In the genomic region with DNA sequence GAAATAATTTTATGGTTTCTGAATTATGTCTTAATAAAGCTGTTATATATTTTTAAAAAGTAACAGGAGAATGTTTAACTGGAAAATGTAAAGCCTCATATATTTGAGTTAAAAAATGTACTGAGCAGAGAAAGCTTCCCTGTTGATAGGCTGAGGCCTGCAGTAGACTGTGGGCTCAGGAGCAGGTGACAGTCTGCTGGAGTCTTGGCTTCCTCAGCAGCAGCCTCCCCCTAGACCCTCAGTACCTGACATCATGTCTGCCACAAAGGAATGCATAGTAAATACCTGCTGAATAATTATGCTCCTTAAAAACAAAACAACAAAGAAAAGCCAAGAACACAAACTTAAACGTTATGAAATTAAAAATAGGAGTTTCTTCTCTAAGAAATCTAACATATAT, we compare ENCODE assay signal across 22 cellular contexts.
DNase-seq lines count a peak whose midpoint lies in the region; ATAC-seq, FAIRE-seq and TF ChIP-seq lines count a peak whose summit lies in the region.
"Had no signal": no experiment of that assay in that cellular context is flagged by ENCODE, and none has a peak within 500 bp of the region (broad histone marks: within the 10 kb centered on the region; RNA-seq: fewer than 3 reads in every experiment).

No MANE protein-coding gene starts in this region.

- H4K20me1 ChIP-seq in GM23338 (replicated peaks; ENCODE audit: insufficient read depth) = no peaks in the 10 kb centered on the region
- H4K20me1 ChIP-seq: BLaER1 treated with 17β-estradiol and CSF1 and Interleukin-3, amounts not matched to agents 10 nM and 100 nM had no signal

- H3F3A ChIP-seq in GM23338 (replicated peaks; ENCODE audit: low read depth) = no peaks in the 10 kb centered on the region

- DNase-seq in GM23338 (ENCODE audit: low spot score) = peak; percentile 30
- no peak for DNase-seq in WTC11 (ENCODE audit: low spot score)
- DNase-seq in memory B cell (ENCODE audit: low spot score in 2 of 2) = no peak
- DNase-seq in small intestine = no peak
- DNase-seq: AML-193; Caco-2; Calu3; CD4-positive, alpha-beta T cell; CD8-positive, alpha-beta T cell; DMS79 treated with DMSO at 0.1 percent for 48 hours; GF-D8 had no signal

- POLR2A ChIA-PET in WTC11 (lab: Charles Lee) = no interaction called here

- ATAC-seq in GM23338 = peak; percentile 78
- ATAC-seq in WTC11 = peak; percentile 73
- no peak for ATAC-seq in memory B cell (ENCODE audit: low read depth)
- ATAC-seq in GM18907 (IDR thresholded peaks at IDR 0.05; ENCODE audit: unreplicated experiment) = no peak
- ATAC-seq in GM18873 (IDR thresholded peaks at IDR 0.05; ENCODE audit: low FRiP score, unreplicated experiment) = no peak
- ATAC-seq: A549; CD8-positive, alpha-beta T cell had no signal

- H3K4me2 ChIP-seq in GM23338 = no peak overlapping the region
- H3K4me2 ChIP-seq: A549; BLaER1 treated with 17β-estradiol and CSF1 and Interleukin-3, amounts not matched to agents 10 nM and 100 nM had no signal

- H3K27ac ChIP-seq in GM23338 (ENCODE audit: low read depth) (no peak overlapping the region), small intestine (ENCODE audit: low read depth in 1 of 2, low read length in 1 of 2) (no peak overlapping the region)
- H3K27ac ChIP-seq: 22Rv1; A549; BLaER1 treated with 17β-estradiol and CSF1 and Interleukin-3, amounts not matched to agents 10 nM and 100 nM; C4-2B had no signal

- H3K4me3 Mint-ChIP-seq in GM23338 = no peak overlapping the region
- H3K4me3 Mint-ChIP-seq in WTC11 = no peak overlapping the region
- H3K4me3 Mint-ChIP-seq in memory B cell = no peak overlapping the region
- H3K4me3 Mint-ChIP-seq: B cell; CD4-positive, alpha-beta T cell; CD8-positive, alpha-beta T cell had no signal

- H3K4me1 Mint-ChIP-seq in GM23338 = peaks cover 28% of the 10 kb centered on the region
- H3K4me1 Mint-ChIP-seq in WTC11 = peaks cover 26% of the 10 kb centered on the region
- H3K4me1 Mint-ChIP-seq in memory B cell = peaks cover 17% of the 10 kb centered on the region

- CTCF ChIA-PET in WTC11 (lab: Charles Lee) = no interaction called here

- TF ChIP-seq CTCF in GM23338 (conservative IDR thresholded peaks at IDR 0.05; ENCODE audit: low read depth in 2 of 2) (no peak), WTC11 (IDR thresholded peaks at IDR 0.05) (no peak)

- no peaks in the 10 kb centered on the region for H3K36me3 Mint-ChIP-seq in GM23338 (ENCODE audit: low read depth)
- H3K36me3 Mint-ChIP-seq in WTC11 = no peaks in the 10 kb centered on the region
- H3K36me3 Mint-ChIP-seq in memory B cell = peaks cover 4% of the 10 kb centered on the region

- H3K27me3 Mint-ChIP-seq in GM23338 (ENCODE audit: insufficient read depth, low read depth, poor library complexity) = no peaks in the 10 kb centered on the region
- H3K27me3 Mint-ChIP-seq in WTC11 (ENCODE audit: low read depth) = no peaks in the 10 kb centered on the region
- no peaks in the 10 kb centered on the region for H3K27me3 Mint-ChIP-seq in memory B cell
- H3K27me3 Mint-ChIP-seq: B cell; CD4-positive, alpha-beta T cell had no signal

- no peaks in the 10 kb centered on the region for H3K27me3 ChIP-seq in GM23338 (ENCODE audit: insufficient read depth)
- H3K27me3 ChIP-seq in small intestine (ENCODE audit: control insufficient read depth in 2 of 2, insufficient read depth in 2 of 2, low read length in 2 of 2) = no peaks in the 10 kb centered on the region
- H3K27me3 ChIP-seq: BLaER1 treated with 17β-estradiol and CSF1 and Interleukin-3, amounts not matched to agents 10 nM and 100 nM had no signal

- H3K9me3 Mint-ChIP-seq in GM23338 (no peaks in the 10 kb centered on the region), WTC11 (no peaks in the 10 kb centered on the region), memory B cell (no peaks in the 10 kb centered on the region)
- H3K9me3 Mint-ChIP-seq: CD4-positive, alpha-beta T cell; CD8-positive, alpha-beta T cell had no signal

- H2AFZ ChIP-seq in GM23338 = no peak overlapping the region

- 54 to 73% (median 66%) methylated on average over 1 of the region's 1 CpG for WGBS in small intestine, 3 donors

- H3K4me3 ChIP-seq in GM23338 (no peak overlapping the region), small intestine (ENCODE audit: low read depth in 1 of 2, low read length in 2 of 2) (no peak overlapping the region)
- H3K4me3 ChIP-seq: A549; BLaER1 treated with 17β-estradiol and CSF1 and Interleukin-3, amounts not matched to agents 10 nM and 100 nM had no signal

- no peaks in the 10 kb centered on the region for H3K79me2 ChIP-seq in GM23338 (replicated peaks; ENCODE audit: insufficient read depth)

- H3K27ac Mint-ChIP-seq in GM23338 = no peak overlapping the region; the same call in 1 of the 2 replicates
- H3K27ac Mint-ChIP-seq in WTC11 = no peak overlapping the region
- peak overlapping the region; percentile 26 for H3K27ac Mint-ChIP-seq in memory B cell
- H3K27ac Mint-ChIP-seq: B cell; CD4-positive, alpha-beta T cell; CD8-positive, alpha-beta T cell had no signal

- no peaks in the 10 kb centered on the region for H3K9me2 ChIP-seq in GM23338 (ENCODE audit: insufficient read depth)

- H3K36me3 ChIP-seq in GM23338 (ENCODE audit: insufficient read depth) (no peaks in the 10 kb centered on the region), small intestine (ENCODE audit: control insufficient read depth in 2 of 2, insufficient read depth in 2 of 2, low read length in 2 of 2) (no peaks in the 10 kb centered on the region)
- H3K36me3 ChIP-seq: BLaER1 treated with 17β-estradiol and CSF1 and Interleukin-3, amounts not matched to agents 10 nM and 100 nM had no signal

- peaks cover 16% of the 10 kb centered on the region for H3K4me1 ChIP-seq in GM23338 (ENCODE audit: insufficient read depth)
- no peaks in the 10 kb centered on the region for H3K4me1 ChIP-seq in small intestine (ENCODE audit: control insufficient read depth in 2 of 2, insufficient read depth in 1 of 2, low read depth in 1 of 2, low read length in 1 of 2)
- H3K4me1 ChIP-seq: A549 had no signal

- no peaks in the 10 kb centered on the region for H3K9me3 ChIP-seq in small intestine (ENCODE audit: control insufficient read depth, low read depth)
- H3K9me3 ChIP-seq: A549; BLaER1 treated with 17β-estradiol and CSF1 and Interleukin-3, amounts not matched to agents 10 nM and 100 nM; Caco-2 had no signal

- FAIRE-seq in small intestine (lab: Jason Lieb, UNC) = no peak
- FAIRE-seq: A549, D721Med, G401.6, GM12891, GM19239 had no signal

TF ChIP-seq in GM23338, 12 proteins besides CTCF, POLR2A, EP300 and RAD21 (continues in another document):
- TF ChIP-seq CREB1 (CRISPR knock-in tag; IDR thresholded peaks at IDR 0.05; ENCODE audit: low read depth) = no peak
- TF ChIP-seq STAT1 (IDR thresholded peaks at IDR 0.05; ENCODE audit: unreplicated experiment) = no peak
- TF ChIP-seq JUNB (IDR thresholded peaks at IDR 0.05; ENCODE audit: unreplicated experiment) = no peak
- no peak for TF ChIP-seq ZNF114 (CRISPR knock-in tag; IDR thresholded peaks at IDR 0.05)

TF ChIP-seq in WTC11, 78 proteins besides CTCF, POLR2A, EP300 and RAD21 (continues in another document):
- TF ChIP-seq ELF4 (CRISPR knock-in tag; IDR thresholded peaks at IDR 0.05; ENCODE audit: low read depth) = no peak
- TF ChIP-seq CREB1 (CRISPR knock-in tag; IDR thresholded peaks at IDR 0.05) = no peak
- TF ChIP-seq ZNF416 (CRISPR knock-in tag; IDR thresholded peaks at IDR 0.05) = no peak
- TF ChIP-seq, protein P1, sequence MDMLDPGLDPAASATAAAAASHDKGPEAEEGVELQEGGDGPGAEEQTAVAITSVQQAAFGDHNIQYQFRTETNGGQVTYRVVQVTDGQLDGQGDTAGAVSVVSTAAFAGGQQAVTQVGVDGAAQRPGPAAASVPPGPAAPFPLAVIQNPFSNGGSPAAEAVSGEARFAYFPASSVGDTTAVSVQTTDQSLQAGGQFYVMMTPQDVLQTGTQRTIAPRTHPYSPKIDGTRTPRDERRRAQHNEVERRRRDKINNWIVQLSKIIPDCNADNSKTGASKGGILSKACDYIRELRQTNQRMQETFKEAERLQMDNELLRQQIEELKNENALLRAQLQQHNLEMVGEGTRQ (CRISPR knock-in tag; IDR thresholded peaks at IDR 0.05) = no peak
- TF ChIP-seq ESRRA (CRISPR knock-in tag; IDR thresholded peaks at IDR 0.05; ENCODE audit: borderline replicate concordance) = no peak
- TF ChIP-seq, protein P2, sequence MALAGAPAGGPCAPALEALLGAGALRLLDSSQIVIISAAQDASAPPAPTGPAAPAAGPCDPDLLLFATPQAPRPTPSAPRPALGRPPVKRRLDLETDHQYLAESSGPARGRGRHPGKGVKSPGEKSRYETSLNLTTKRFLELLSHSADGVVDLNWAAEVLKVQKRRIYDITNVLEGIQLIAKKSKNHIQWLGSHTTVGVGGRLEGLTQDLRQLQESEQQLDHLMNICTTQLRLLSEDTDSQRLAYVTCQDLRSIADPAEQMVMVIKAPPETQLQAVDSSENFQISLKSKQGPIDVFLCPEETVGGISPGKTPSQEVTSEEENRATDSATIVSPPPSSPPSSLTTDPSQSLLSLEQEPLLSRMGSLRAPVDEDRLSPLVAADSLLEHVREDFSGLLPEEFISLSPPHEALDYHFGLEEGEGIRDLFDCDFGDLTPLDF (CRISPR knock-in tag; IDR thresholded peaks at IDR 0.05) = no peak
- TF ChIP-seq, protein P3, sequence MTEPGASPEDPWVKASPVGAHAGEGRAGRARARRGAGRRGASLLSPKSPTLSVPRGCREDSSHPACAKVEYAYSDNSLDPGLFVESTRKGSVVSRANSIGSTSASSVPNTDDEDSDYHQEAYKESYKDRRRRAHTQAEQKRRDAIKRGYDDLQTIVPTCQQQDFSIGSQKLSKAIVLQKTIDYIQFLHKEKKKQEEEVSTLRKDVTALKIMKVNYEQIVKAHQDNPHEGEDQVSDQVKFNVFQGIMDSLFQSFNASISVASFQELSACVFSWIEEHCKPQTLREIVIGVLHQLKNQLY (CRISPR knock-in tag; IDR thresholded peaks at IDR 0.05) = no peak
- TF ChIP-seq EMX1 (CRISPR knock-in tag; IDR thresholded peaks at IDR 0.05) = no peak
- TF ChIP-seq, protein P4, sequence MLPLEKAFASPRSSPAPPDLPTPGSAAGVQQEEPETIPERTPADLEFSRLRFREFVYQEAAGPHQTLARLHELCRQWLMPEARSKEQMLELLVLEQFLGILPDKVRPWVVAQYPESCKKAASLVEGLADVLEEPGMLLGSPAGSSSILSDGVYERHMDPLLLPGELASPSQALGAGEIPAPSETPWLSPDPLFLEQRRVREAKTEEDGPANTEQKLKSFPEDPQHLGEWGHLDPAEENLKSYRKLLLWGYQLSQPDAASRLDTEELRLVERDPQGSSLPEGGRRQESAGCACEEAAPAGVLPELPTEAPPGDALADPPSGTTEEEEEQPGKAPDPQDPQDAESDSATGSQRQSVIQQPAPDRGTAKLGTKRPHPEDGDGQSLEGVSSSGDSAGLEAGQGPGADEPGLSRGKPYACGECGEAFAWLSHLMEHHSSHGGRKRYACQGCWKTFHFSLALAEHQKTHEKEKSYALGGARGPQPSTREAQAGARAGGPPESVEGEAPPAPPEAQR (CRISPR knock-in tag; IDR thresholded peaks at IDR 0.05) = no peak

Comparison
In these comparisons a context has a peak if more than half of its experiments do, and no peak if none do; other contexts are left out.
1. ATAC-seq: peak in GM23338 (single experiment) and WTC11 (single experiment); none in memory B cell (single experiment), GM18907 (single experiment) and GM18873 (single experiment).